Comparison of ENCODE assay signal across 15 cellular contexts in the genomic region with DNA sequence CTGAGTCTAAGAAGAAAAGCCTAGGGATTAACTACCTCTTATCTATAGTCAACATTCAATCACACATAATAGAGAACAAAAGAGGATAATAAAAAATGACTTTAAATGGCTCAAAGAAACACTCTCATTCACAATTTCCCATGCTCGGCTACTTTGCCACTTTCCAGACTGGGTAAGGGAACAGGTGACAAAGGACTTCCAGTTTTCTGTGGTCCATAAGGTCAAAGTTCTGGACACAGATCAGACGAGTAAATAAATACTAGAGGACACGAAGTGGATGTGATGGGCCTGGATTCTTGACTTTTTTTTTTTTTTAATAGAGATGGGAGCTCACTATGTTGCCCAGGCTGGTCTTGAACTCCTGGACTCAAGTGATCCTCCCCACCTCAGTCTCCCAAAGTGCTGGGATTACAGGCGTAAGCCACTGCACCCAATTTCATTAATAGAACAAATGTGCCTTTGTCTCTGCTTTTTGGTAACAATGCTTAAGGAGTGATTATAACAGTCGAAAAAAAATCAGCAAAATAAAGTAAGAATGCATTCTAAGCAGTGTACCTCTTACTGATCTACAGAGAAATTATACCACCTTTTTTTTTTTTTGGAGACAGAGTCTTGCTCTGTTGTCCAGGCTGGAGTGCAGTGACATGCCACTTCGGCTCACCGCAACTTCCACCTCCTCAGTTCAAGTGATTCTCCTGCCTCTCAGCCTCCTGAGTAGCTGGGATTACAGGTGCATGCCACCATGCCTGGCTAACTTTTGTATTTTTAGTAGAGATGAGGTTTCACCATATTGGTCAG.
DNase-seq lines count a peak whose midpoint lies in the region; ATAC-seq and FAIRE-seq lines count a peak whose summit lies in the region.
"Had no signal": no experiment of that assay in that cellular context is flagged by ENCODE, and none has a peak within 500 bp of the region (broad histone marks: within the 10 kb centered on the region; RNA-seq: fewer than 3 reads in every experiment).

No MANE protein-coding gene starts in this region.

- peaks cover 41% of the 10 kb centered on the region for H3K4me1 Mint-ChIP-seq in activated T-cell treated with anti-CD3 and anti-CD28 coated beads, Interleukin-2, amount 50 U/mL, for 24 hours (ENCODE audit: low read depth)
- H3K4me1 Mint-ChIP-seq in activated T-cell treated with anti-CD3 and anti-CD28 coated beads, Interleukin-2, amount 50 U/mL, for 4 hours (ENCODE audit: low read depth): peaks cover 34% of the 10 kb centered on the region

- WGBS in small intestine, 3 donors: 57 to 77% (median 70%) methylated on average over 7 of the region's 7 CpGs

- no peaks in the 10 kb centered on the region for H3K9me3 ChIP-seq in small intestine (ENCODE audit: control insufficient read depth, low read depth)
- no peaks in the 10 kb centered on the region for H3K9me3 ChIP-seq in effector memory CD4-positive, alpha-beta T cell (ENCODE audit: control insufficient read depth, low read length)

- no peak overlapping the region for H3K4me3 Mint-ChIP-seq in activated T-cell treated with anti-CD3 and anti-CD28 coated beads, Interleukin-2, amount 50 U/mL, for 24 hours
- H3K4me3 Mint-ChIP-seq in activated T-cell treated with anti-CD3 and anti-CD28 coated beads, Interleukin-2, amount 50 U/mL, for 4 hours: no peak overlapping the region

- H3K4me3 ChIP-seq in small intestine (ENCODE audit: low read depth in 1 of 2, low read length in 2 of 2): no peak overlapping the region
- H3K4me3 ChIP-seq in effector memory CD4-positive, alpha-beta T cell (ENCODE audit: insufficient read depth, low read depth, low read length, poor library complexity, severe bottlenecking): no peak overlapping the region

- FAIRE-seq in small intestine (lab: Jason Lieb, UNC): no peak
- FAIRE-seq: H54 had no signal

- H3K36me3 Mint-ChIP-seq in activated T-cell treated with anti-CD3 and anti-CD28 coated beads, Interleukin-2, amount 50 U/mL, for 24 hours (ENCODE audit: low read depth): peaks cover 95% of the 10 kb centered on the region
- peaks cover 52% of the 10 kb centered on the region for H3K36me3 Mint-ChIP-seq in activated T-cell treated with anti-CD3 and anti-CD28 coated beads, Interleukin-2, amount 50 U/mL, for 4 hours (ENCODE audit: insufficient read depth)

- intact Hi-C loops in left colon (cut with DNase I, micrococcal nuclease): no loop called here

- peaks cover 9 to 14% of the 10 kb centered on the region in 2 donors for H3K36me3 ChIP-seq in small intestine (ENCODE audit: control insufficient read depth in 2 of 2, insufficient read depth in 2 of 2, low read length in 2 of 2)
- H3K36me3 ChIP-seq in effector memory CD4-positive, alpha-beta T cell (ENCODE audit: control insufficient read depth, insufficient read depth, low read length): peaks cover 49% of the 10 kb centered on the region

- H3K27me3 ChIP-seq in small intestine (ENCODE audit: control insufficient read depth in 2 of 2, insufficient read depth in 2 of 2, low read length in 2 of 2): no peaks in the 10 kb centered on the region
- H3K27me3 ChIP-seq in effector memory CD4-positive, alpha-beta T cell (replicated peaks; ENCODE audit: control insufficient read depth, insufficient read depth, low read length, poor library complexity, severe bottlenecking): no peaks in the 10 kb centered on the region

- no peak for DNase-seq in activated T-cell treated with anti-CD3 and anti-CD28 coated beads, Interleukin-2, amount 50 U/mL, for 24 hours
- DNase-seq in activated T-cell treated with anti-CD3 and anti-CD28 coated beads, Interleukin-2, amount 50 U/mL, for 4 hours: no peak
- no peak for DNase-seq in left colon
- peak; percentile 46 for DNase-seq in small intestine
- no peak for DNase-seq in NCI-H526 treated with DMSO at 0.1 percent for 48 hours (lab: John Stamatoyannopoulos, UW)
- DNase-seq in effector memory CD4-positive, alpha-beta T cell: no peak
- DNase-seq in anterior cingulate cortex (lab: John Stamatoyannopoulos, UW): no peak
- DNase-seq: NCI-H187 treated with DMSO at 0.1 percent for 48 hours, NCI-H2171, SIG-M5 had no signal

- no peaks in the 10 kb centered on the region for H3K27me3 Mint-ChIP-seq in activated T-cell treated with anti-CD3 and anti-CD28 coated beads, Interleukin-2, amount 50 U/mL, for 24 hours
- no peaks in the 10 kb centered on the region for H3K27me3 Mint-ChIP-seq in activated T-cell treated with anti-CD3 and anti-CD28 coated beads, Interleukin-2, amount 50 U/mL, for 4 hours (ENCODE audit: low read depth)
- H3K27me3 Mint-ChIP-seq: IgD-negative memory B cell had no signal

- no peaks in the 10 kb centered on the region for H3K4me1 ChIP-seq in small intestine (ENCODE audit: control insufficient read depth in 2 of 2, insufficient read depth in 1 of 2, low read depth in 1 of 2, low read length in 1 of 2)
- no peaks in the 10 kb centered on the region for H3K4me1 ChIP-seq in effector memory CD4-positive, alpha-beta T cell (ENCODE audit: control insufficient read depth, insufficient read depth, low read length, poor library complexity, severe bottlenecking)

- H3K27ac ChIP-seq in small intestine (ENCODE audit: low read depth in 1 of 2, low read length in 1 of 2): no peak overlapping the region
- H3K27ac ChIP-seq in effector memory CD4-positive, alpha-beta T cell (ENCODE audit: insufficient read depth, low read length, poor library complexity, severe bottlenecking): no peak overlapping the region
- H3K27ac ChIP-seq: 22Rv1, C4-2B had no signal

- H3K9me3 Mint-ChIP-seq in activated T-cell treated with anti-CD3 and anti-CD28 coated beads, Interleukin-2, amount 50 U/mL, for 24 hours: no peaks in the 10 kb centered on the region
- no peaks in the 10 kb centered on the region for H3K9me3 Mint-ChIP-seq in activated T-cell treated with anti-CD3 and anti-CD28 coated beads, Interleukin-2, amount 50 U/mL, for 4 hours
- H3K9me3 Mint-ChIP-seq: IgD-negative memory B cell had no signal

- peak overlapping the region; percentile 26 for H3K27ac Mint-ChIP-seq in activated T-cell treated with anti-CD3 and anti-CD28 coated beads, Interleukin-2, amount 50 U/mL, for 24 hours

- no peak for ATAC-seq in activated T-cell treated with anti-CD3 and anti-CD28 coated beads, Interleukin-2, amount 50 U/mL, for 4 hours
- peak; percentile 6 for ATAC-seq in GM21619 (IDR thresholded peaks at IDR 0.05; ENCODE audit: unreplicated experiment)
- ATAC-seq in left colon: peak; percentile 50

Comparison
In these comparisons a context has a peak if more than half of its experiments do, and no peak if none do; other contexts are left out.
1. ATAC-seq: peak in GM21619 (single experiment) and left colon (single experiment); none in activated T-cell treated with anti-CD3 and anti-CD28 coated beads, Interleukin-2, amount 50 U/mL, for 4 hours (0 of 2).